In genomic region chr10:19958787-19959186, GRCh38 we compare ENCODE assay signal across 14 cellular contexts.
DNase-seq lines count a peak whose midpoint lies in the region; ATAC-seq and TF ChIP-seq lines count a peak whose summit lies in the region.
"Had no signal": no experiment of that assay in that cellular context is flagged by ENCODE, and none has a peak within 500 bp of the region (broad histone marks: within the 10 kb centered on the region; RNA-seq: fewer than 3 reads in every experiment).

No MANE protein-coding gene starts in this region.

- TF ChIP-seq EP300 in esophagus muscularis mucosa (IDR thresholded peaks at IDR 0.05), result no peak

- no peaks in the 10 kb centered on the region for H3K9me3 Mint-ChIP-seq in activated T-cell treated with anti-CD3 and anti-CD28 coated beads, Interleukin-2, amount 50 U/mL, for 4 hours
- H3K9me3 Mint-ChIP-seq: activated naive CD4-positive, alpha-beta T cell treated with anti-CD3 and anti-CD28 coated beads, Interleukin-2, amount 50 U/mL, for 24 hours had no signal

- no peak overlapping the region for H3K4me3 Mint-ChIP-seq in activated T-cell treated with anti-CD3 and anti-CD28 coated beads, Interleukin-2, amount 50 U/mL, for 4 hours
- H3K4me3 Mint-ChIP-seq in T-helper 17 cell, result no peak overlapping the region
- H3K4me3 Mint-ChIP-seq: activated naive CD4-positive, alpha-beta T cell treated with anti-CD3 and anti-CD28 coated beads, Interleukin-2, amount 50 U/mL, for 24 hours; nephron progenitor cell; type B pancreatic cell; WTC11 had no signal

- H3K9me3 ChIP-seq in esophagus muscularis mucosa, result no peaks in the 10 kb centered on the region
- no peaks in the 10 kb centered on the region for H3K9me3 ChIP-seq in T-helper 17 cell (ENCODE audit: control insufficient read depth, low read length, poor library complexity, severe bottlenecking)

- no peak overlapping the region for H3K4me3 ChIP-seq in esophagus muscularis mucosa

- intact Hi-C loops in esophagus muscularis mucosa (cut with DNase I), result no loop called here

- no peak for TF ChIP-seq CTCF in esophagus muscularis mucosa (IDR thresholded peaks at IDR 0.05)

- H3K27me3 Mint-ChIP-seq in activated T-cell treated with anti-CD3 and anti-CD28 coated beads, Interleukin-2, amount 50 U/mL, for 4 hours (ENCODE audit: low read depth), result no peaks in the 10 kb centered on the region
- H3K27me3 Mint-ChIP-seq in T-helper 17 cell, result no peaks in the 10 kb centered on the region
- H3K27me3 Mint-ChIP-seq: activated naive CD4-positive, alpha-beta T cell treated with anti-CD3 and anti-CD28 coated beads, Interleukin-2, amount 50 U/mL, for 24 hours; type B pancreatic cell had no signal

- H3K36me3 Mint-ChIP-seq in activated T-cell treated with anti-CD3 and anti-CD28 coated beads, Interleukin-2, amount 50 U/mL, for 4 hours (ENCODE audit: insufficient read depth), result no peaks in the 10 kb centered on the region
- no peaks in the 10 kb centered on the region for H3K36me3 Mint-ChIP-seq in T-helper 17 cell (ENCODE audit: low read depth)
- H3K36me3 Mint-ChIP-seq: activated naive CD4-positive, alpha-beta T cell treated with anti-CD3 and anti-CD28 coated beads, Interleukin-2, amount 50 U/mL, for 24 hours; WTC11 had no signal

- peaks cover 2 to 7% (median 6%) of the 10 kb centered on the region in 4 donors for H3K4me1 ChIP-seq in esophagus muscularis mucosa

- no peak for TF ChIP-seq POLR2A in esophagus muscularis mucosa (IDR thresholded peaks at IDR 0.05; ENCODE audit: low read depth)

- H3K27ac ChIP-seq in esophagus muscularis mucosa (replicated peaks in 1 of 4), result no peak overlapping the region

- no peak overlapping the region for H3K27ac Mint-ChIP-seq in T-helper 17 cell
- H3K27ac Mint-ChIP-seq: activated naive CD4-positive, alpha-beta T cell treated with anti-CD3 and anti-CD28 coated beads, Interleukin-2, amount 50 U/mL, for 24 hours; nephron progenitor cell; type B pancreatic cell; WTC11 had no signal

- ATAC-seq in GM18873 (IDR thresholded peaks at IDR 0.05; ENCODE audit: low FRiP score, unreplicated experiment) (peak; percentile 99), GM21723 (IDR thresholded peaks at IDR 0.05; ENCODE audit: unreplicated experiment) (peak; percentile 82), HG03280 (IDR thresholded peaks at IDR 0.05; ENCODE audit: unreplicated experiment) (peak; percentile 66), left lobe of liver (peak; percentile 67), T-helper 17 cell (no peak)
- no peak for ATAC-seq in activated T-cell treated with anti-CD3 and anti-CD28 coated beads, Interleukin-2, amount 50 U/mL, for 4 hours
- ATAC-seq: WTC11 had no signal

- H3K4me1 Mint-ChIP-seq in activated T-cell treated with anti-CD3 and anti-CD28 coated beads, Interleukin-2, amount 50 U/mL, for 4 hours (ENCODE audit: low read depth), result no peaks in the 10 kb centered on the region
- H3K4me1 Mint-ChIP-seq in T-helper 17 cell, result no peaks in the 10 kb centered on the region
- H3K4me1 Mint-ChIP-seq: activated naive CD4-positive, alpha-beta T cell treated with anti-CD3 and anti-CD28 coated beads, Interleukin-2, amount 50 U/mL, for 24 hours had no signal

- H3K36me3 ChIP-seq in esophagus muscularis mucosa, result no peaks in the 10 kb centered on the region

- DNase-seq in left lobe of liver (ENCODE audit: low spot score) (no peak), esophagus muscularis mucosa (ENCODE audit: extremely low spot score) (no peak), AG08395 (ENCODE audit: low spot score) (no peak), T-helper 17 cell (no peak)
- no peak for DNase-seq in activated T-cell treated with anti-CD3 and anti-CD28 coated beads, Interleukin-2, amount 50 U/mL, for 4 hours
- DNase-seq: COR-L47, nephron progenitor cell, RPMI8226 had no signal

- no peaks in the 10 kb centered on the region for H3K27me3 ChIP-seq in esophagus muscularis mucosa

Comparison
In these comparisons a context has a peak if more than half of its experiments do, and no peak if none do; other contexts are left out.
1. ATAC-seq: peak in GM18873 (single experiment), GM21723 (single experiment), HG03280 (single experiment) and left lobe of liver (single experiment); none in activated T-cell treated with anti-CD3 and anti-CD28 coated beads, Interleukin-2, amount 50 U/mL, for 4 hours (0 of 2) and T-helper 17 cell (single experiment).